ENCODE assay signal across 8 cellular contexts in the genomic region with DNA sequence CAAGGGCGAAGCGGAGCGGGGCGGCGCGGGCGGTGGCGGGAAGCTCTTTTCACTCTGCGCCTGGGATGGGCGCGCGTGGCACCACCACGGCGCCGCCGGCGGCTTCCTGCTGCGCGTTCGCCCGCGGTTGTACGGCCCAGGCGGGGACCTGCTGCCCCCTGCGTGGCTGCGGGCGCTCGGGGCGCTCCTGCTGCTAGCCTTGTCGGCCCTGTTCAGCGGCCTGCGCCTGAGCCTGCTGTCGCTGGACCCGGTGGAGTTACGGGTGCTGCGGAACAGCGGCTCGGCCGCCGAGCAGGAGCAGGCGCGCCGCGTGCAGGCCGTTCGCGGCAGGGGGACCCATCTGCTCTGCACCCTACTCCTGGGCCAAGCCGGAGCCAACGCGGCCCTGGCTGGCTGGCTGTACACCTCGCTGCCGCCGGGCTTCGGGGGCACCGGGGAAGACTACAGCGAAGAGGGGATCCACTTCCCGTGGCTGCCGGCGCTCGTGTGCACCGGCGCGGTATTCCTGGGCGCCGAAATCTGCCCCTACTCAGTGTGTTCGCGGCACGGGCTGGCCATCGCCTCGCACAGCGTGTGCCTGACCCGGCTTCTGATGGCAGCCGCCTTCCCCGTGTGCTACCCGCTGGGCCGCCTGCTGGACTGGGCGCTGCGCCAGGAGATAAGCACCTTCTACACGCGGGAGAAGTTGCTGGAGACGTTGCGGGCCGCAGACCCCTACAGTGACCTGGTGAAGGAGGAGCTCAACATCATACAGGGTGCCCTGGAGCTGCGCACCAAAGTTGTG. TPM values are rescaled to one million over a fixed set of nuclear protein-coding genes. Genes with fewer than 3 reads are reported as not detected.
DNase-seq lines count a peak whose midpoint lies in the region; ATAC-seq and TF ChIP-seq lines count a peak whose summit lies in the region.

No MANE protein-coding gene starts in this region.

- no peaks in the 10 kb centered on the region for H3K36me3 Mint-ChIP-seq in activated T-cell treated with anti-CD3 and anti-CD28 coated beads, Interleukin-2, amount 50 U/mL, for 24 hours (ENCODE audit: low read depth)

- H3K4me1 ChIP-seq in heart right ventricle = peaks cover 0 to 19% (median 18%) of the 10 kb centered on the region in 9 donors

- H3K36me3 ChIP-seq in heart right ventricle = no peaks in the 10 kb centered on the region

- WGBS in heart right ventricle, 2 donors = 1% methylated on average over 82 to 84 of the region's 84 CpGs

- H3K9me3 ChIP-seq in heart right ventricle = no peaks in the 10 kb centered on the region

- peaks cover 4 to 84% (median 73%) of the 10 kb centered on the region in 7 donors for H3K27me3 ChIP-seq in heart right ventricle

- H3K27ac ChIP-seq in heart right ventricle = no peak overlapping the region

- no peak for TF ChIP-seq CTCF in heart right ventricle (IDR thresholded peaks at IDR 0.05)
- TF ChIP-seq CTCF in retinal pigment epithelial cell (conservative IDR thresholded peaks at IDR 0.05; ENCODE audit: low read depth, low read length) = no peak

- peak overlapping the region; percentile 32 to 58 (median 44) for H3K4me3 ChIP-seq in heart right ventricle
- H3K4me3 ChIP-seq in retinal pigment epithelial cell (ENCODE audit: low read length) = peak overlapping the region; percentile 47

- peak; percentile 23 for ATAC-seq in HG03066 (IDR thresholded peaks at IDR 0.05; ENCODE audit: low read depth, unreplicated experiment)
- ATAC-seq in heart right ventricle = peak in 7 of 8 donors; percentile 36 to 74 (median 53)

- H3K27ac Mint-ChIP-seq in activated T-cell treated with anti-CD3 and anti-CD28 coated beads, Interleukin-2, amount 50 U/mL, for 24 hours = no peak overlapping the region

- intact Hi-C loops in heart right ventricle (cut with DNase I) = no loop called here

- peak overlapping the region; percentile 37 for H3K4me3 Mint-ChIP-seq in activated T-cell treated with anti-CD3 and anti-CD28 coated beads, Interleukin-2, amount 50 U/mL, for 24 hours

- peaks cover 11% of the 10 kb centered on the region for H3K4me1 Mint-ChIP-seq in activated T-cell treated with anti-CD3 and anti-CD28 coated beads, Interleukin-2, amount 50 U/mL, for 24 hours (ENCODE audit: low read depth)

- peak; percentile 61 for DNase-seq in activated CD8-positive, alpha-beta memory T cell treated with anti-CD3 and anti-CD28 coated beads for 24 hours
- no peak for DNase-seq in activated CD8-positive, alpha-beta memory T cell treated with anti-CD3 and anti-CD28 coated beads, Interleukin-2, amount 50 U/mL, for 4 hours
- DNase-seq in activated T-cell treated with anti-CD3 and anti-CD28 coated beads, Interleukin-2, amount 50 U/mL, for 24 hours = peak; percentile 49
- DNase-seq in heart right ventricle = peak in 1 of 2 donors; percentile 27
- no peak for DNase-seq in retinal pigment epithelial cell (ENCODE audit: low read depth)
- DNase-seq in germinal center (ENCODE audit: low spot score) = no peak
- DNase-seq in NCI-H2029 treated with DMSO at 0.1 percent for 48 hours (lab: John Stamatoyannopoulos, UW) = no peak

- H3K27me3 Mint-ChIP-seq in activated T-cell treated with anti-CD3 and anti-CD28 coated beads, Interleukin-2, amount 50 U/mL, for 24 hours = peaks cover 54% of the 10 kb centered on the region

- H3K9me3 Mint-ChIP-seq in activated T-cell treated with anti-CD3 and anti-CD28 coated beads, Interleukin-2, amount 50 U/mL, for 24 hours = no peaks in the 10 kb centered on the region

RNA-seq across cellular contexts. Expression of gene CNNM1, which starts 0.9 kb away (rescaled TPM):
- under 1 TPM in 6 of 10 donors, not detected in 4; 0.07 to 0.24 (median 0.14) TPM for total RNA-seq in heart right ventricle
- under 1 TPM; 0.01 to 0.07 TPM for polyA plus RNA-seq in heart right ventricle

Comparison
In these comparisons a context has a peak if more than half of its experiments do, and no peak if none do; other contexts are left out.
1. DNase-seq: peak in activated CD8-positive, alpha-beta memory T cell treated with anti-CD3 and anti-CD28 coated beads for 24 hours (single experiment) and activated T-cell treated with anti-CD3 and anti-CD28 coated beads, Interleukin-2, amount 50 U/mL, for 24 hours (single experiment); none in activated CD8-positive, alpha-beta memory T cell treated with anti-CD3 and anti-CD28 coated beads, Interleukin-2, amount 50 U/mL, for 4 hours (single experiment), retinal pigment epithelial cell (single experiment), germinal center (single experiment) and NCI-H2029 treated with DMSO at 0.1 percent for 48 hours (single experiment).